10 cellular contexts compared by ENCODE assay signal in the genomic region with DNA sequence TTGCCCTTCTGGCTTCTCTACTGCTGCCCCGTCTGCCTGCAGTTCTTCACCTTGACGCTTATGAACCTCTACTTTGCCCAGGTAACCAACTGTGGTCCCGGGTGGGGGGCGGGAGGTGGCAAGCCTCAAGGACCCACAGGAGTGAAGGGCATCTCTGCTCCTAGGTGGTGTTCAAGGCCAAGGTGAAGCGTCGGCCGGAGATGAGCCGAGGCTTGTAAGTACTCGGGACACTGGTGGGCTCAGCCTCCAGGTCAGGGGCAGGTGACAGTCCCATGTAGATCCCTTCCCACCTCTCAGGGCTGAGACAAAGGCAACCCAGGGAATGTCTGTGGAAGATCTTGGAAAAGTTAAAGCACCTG. TPM values are rescaled to one million over a fixed set of nuclear protein-coding genes. Genes with fewer than 3 reads are reported as not detected.
DNase-seq lines count a peak whose midpoint lies in the region; TF ChIP-seq lines count a peak whose summit lies in the region.
"Had no signal": no experiment of that assay in that cellular context is flagged by ENCODE, and none has a peak within 500 bp of the region (broad histone marks: within the 10 kb centered on the region; RNA-seq: fewer than 3 reads in every experiment).

No MANE protein-coding gene starts in this region.

- no peak overlapping the region for H3K56ac ChIP-seq in H9 (ENCODE audit: insufficient read length, low read depth, low read length)

- H2BK12ac ChIP-seq in H9 (ENCODE audit: insufficient read length, low read depth, low read length), result no peak overlapping the region

- H4K5ac ChIP-seq in H9 (ENCODE audit: insufficient read length, low read depth, low read length), result no peak overlapping the region

- H2AFZ ChIP-seq in H9 (ENCODE audit: low read length), result no peak overlapping the region

- H3K23ac ChIP-seq in H9 (ENCODE audit: insufficient read length, low read depth, low read length), result no peak overlapping the region

- H2BK15ac ChIP-seq in H9 (ENCODE audit: low read depth, low read length), result no peak overlapping the region

- H3K23me2 ChIP-seq in H9 (ENCODE audit: insufficient read length, low read depth, low read length, poor library complexity, severe bottlenecking), result peaks cover 15% of the 10 kb centered on the region

- H3K14ac ChIP-seq in H9 (ENCODE audit: insufficient read depth, low read length), result no peak overlapping the region

- H3K27ac Mint-ChIP-seq in CD14-positive monocyte, result peak overlapping the region in 2 of 7 donors; percentile 4 to 54
- H3K27ac Mint-ChIP-seq in H9, result no peak overlapping the region; a peak in 1 of 7 replicates
- H3K27ac Mint-ChIP-seq in activated naive CD8-positive, alpha-beta T cell, result peak overlapping the region; percentile 72
- no peak overlapping the region for H3K27ac Mint-ChIP-seq in nephron progenitor cell

- no peak overlapping the region for H4K91ac ChIP-seq in H9 (ENCODE audit: insufficient read length, low read depth, low read length)

- no peak overlapping the region for H2BK20ac ChIP-seq in H9 (ENCODE audit: low read depth, low read length, poor library complexity, severe bottlenecking)

- H4K8ac ChIP-seq in H9 (replicated peaks; ENCODE audit: insufficient read length, low read depth, low read length), result no peak overlapping the region

- no peak overlapping the region for H3K18ac ChIP-seq in H9 (ENCODE audit: insufficient read length, low read depth, low read length)

- no peak overlapping the region for H2AK5ac ChIP-seq in H9 (ENCODE audit: insufficient read length, low read length)

- no peak overlapping the region for H3K27ac ChIP-seq in H9 (ENCODE audit: insufficient read length, low read depth, low read length)
- H3K27ac ChIP-seq in tibial artery, result no peak overlapping the region

- H3K4me1 Mint-ChIP-seq in CD14-positive monocyte, result peaks cover 22% of the 10 kb centered on the region
- H3K4me1 Mint-ChIP-seq in H9, result peaks cover 12 to 16% of the 10 kb centered on the region in 2 experiments
- H3K4me1 Mint-ChIP-seq in activated naive CD8-positive, alpha-beta T cell (ENCODE audit: low read depth), result peaks cover 19% of the 10 kb centered on the region
- peaks cover 19% of the 10 kb centered on the region for H3K4me1 Mint-ChIP-seq in nephron progenitor cell

- no peak overlapping the region for H2BK120ac ChIP-seq in H9 (ENCODE audit: low read depth, low read length, poor library complexity, severe bottlenecking)

- no peak overlapping the region for H2BK5ac ChIP-seq in H9 (ENCODE audit: insufficient read length, low read length)

- H3K9me3 ChIP-seq in H9 (ENCODE audit: control insufficient read depth, low read depth, low read length) (no peaks in the 10 kb centered on the region), tibial artery (no peaks in the 10 kb centered on the region)

- peak overlapping the region in 1 of 2 donors; percentile 90 for H3K4me3 ChIP-seq in tibial artery

- DNase-seq in CD14-positive monocyte (ENCODE audit: low spot score), result no peak
- no peak for DNase-seq in H9
- DNase-seq in nephron progenitor cell, result no peak
- no peak for DNase-seq in NCI-H524 (lab: John Stamatoyannopoulos, UW)
- no peak for DNase-seq in DMS53 treated with DMSO at 0.1 percent for 48 hours (lab: John Stamatoyannopoulos, UW; ENCODE audit: unreplicated experiment)
- DNase-seq in tibial artery, result no peak
- no peak for DNase-seq in OCI-M2 (lab: John Stamatoyannopoulos, UW; ENCODE audit: unreplicated experiment)
- DNase-seq: NCI-H748 treated with DMSO at 0.1 percent for 48 hours had no signal

- no peak overlapping the region for H3T11ph ChIP-seq in H9 (ENCODE audit: low read length)

- H3K9me3 Mint-ChIP-seq in CD14-positive monocyte, result peaks cover 0 to 3% (median 2%) of the 10 kb centered on the region in 7 donors
- no peaks in the 10 kb centered on the region; a peak in 2 of 5 replicates for H3K9me3 Mint-ChIP-seq in H9
- H3K9me3 Mint-ChIP-seq in activated naive CD8-positive, alpha-beta T cell (ENCODE audit: low read depth), result no peaks in the 10 kb centered on the region
- H3K9me3 Mint-ChIP-seq in nephron progenitor cell, result no peaks in the 10 kb centered on the region

- no peaks in the 10 kb centered on the region for H3K4me1 ChIP-seq in H9 (ENCODE audit: insufficient read depth, low read length)
- H3K4me1 ChIP-seq in tibial artery, result peaks cover 0 to 41% (median 35%) of the 10 kb centered on the region in 4 donors

- intact Hi-C loops in CD14-positive monocyte (cut with micrococcal nuclease) (loop anchor here in 1 of 2 donors (5.0 kb wide), 1 partner anchor 34 kb away; the partner anchor contains the start of gene PLCB3), tibial artery (cut with DNase I; ENCODE audit: low total_unique reads) (no loop called here)

- no peaks in the 10 kb centered on the region for H4K20me1 ChIP-seq in H9 (ENCODE audit: control insufficient read depth, insufficient read depth, insufficient read length)

- WGBS in H9 (ENCODE audit: extremely low coverage, insufficient read length, low lambda C conversion rate), result no CpG with 5 or more reads among the region's 9 CpGs

- H3K36me3 Mint-ChIP-seq in CD14-positive monocyte (peaks cover 9 to 16% of the 10 kb centered on the region in 2 donors), H9 (ENCODE audit: insufficient read depth in 1 of 3, low read depth in 3 of 3) (peaks cover 2 to 9% (median 6%) of the 10 kb centered on the region in 3 experiments), nephron progenitor cell (ENCODE audit: low read depth) (peaks cover 5% of the 10 kb centered on the region)
- H3K36me3 Mint-ChIP-seq in activated naive CD8-positive, alpha-beta T cell, result no peaks in the 10 kb centered on the region

- peak overlapping the region; percentile 65 to 66 for H3K4me3 Mint-ChIP-seq in CD14-positive monocyte
- H3K4me3 Mint-ChIP-seq in H9, result peak overlapping the region; percentile 79 to 82
- H3K4me3 Mint-ChIP-seq in activated naive CD8-positive, alpha-beta T cell, result peak overlapping the region; percentile 78
- H3K4me3 Mint-ChIP-seq in nephron progenitor cell, result peak overlapping the region; percentile 82

- H3K27me3 ChIP-seq in H9 (ENCODE audit: insufficient read depth, low read length) (peaks cover 16% of the 10 kb centered on the region; the same call in 1 of the 2 replicates), tibial artery (peaks cover 0 to 36% of the 10 kb centered on the region in 2 donors)

- TF ChIP-seq CTCF in CD14-positive monocyte (IDR thresholded peaks at IDR 0.05) (no peak), H9 (conservative IDR thresholded peaks at IDR 0.05) (no peak), nephron progenitor cell (IDR thresholded peaks at IDR 0.05) (no peak), tibial artery (IDR thresholded peaks at IDR 0.05) (no peak)

- H3K79me2 ChIP-seq in H9 (ENCODE audit: insufficient read depth, low read length), result no peaks in the 10 kb centered on the region

- no peak overlapping the region for H3K4ac ChIP-seq in H9 (ENCODE audit: low read depth, low read length)

- no peak overlapping the region for H3K4me2 ChIP-seq in H9 (ENCODE audit: insufficient read depth, insufficient read length, low read length)

- H3K27me3 Mint-ChIP-seq in CD14-positive monocyte (ENCODE audit: low read depth in 3 of 3) (peaks cover 19 to 31% (median 20%) of the 10 kb centered on the region in 3 donors), H9 (ENCODE audit: low read depth) (peaks cover 33% of the 10 kb centered on the region), nephron progenitor cell (ENCODE audit: low read depth, poor library complexity) (peaks cover 30% of the 10 kb centered on the region)
- H3K27me3 Mint-ChIP-seq in activated naive CD8-positive, alpha-beta T cell, result peaks cover 5% of the 10 kb centered on the region

- H3K36me3 ChIP-seq in tibial artery, result peaks cover 0 to 12% (median 6%) of the 10 kb centered on the region in 3 donors

- no peaks in the 10 kb centered on the region for H3K79me1 ChIP-seq in H9 (ENCODE audit: insufficient read depth, low read depth, low read length, poor library complexity, severe bottlenecking)

- H3K9ac ChIP-seq in H9 (ENCODE audit: extremely low read depth, insufficient read length, low read length), result no peak overlapping the region

RNA-seq across cellular contexts. Expression of gene GPR137, which starts 1.1 kb away (rescaled TPM):
- 1 to 10 TPM; 7.8 to 9.3 TPM for polyA plus RNA-seq in CD14-positive monocyte
- 39.6 and 49.7 TPM in 2 replicates for total RNA-seq in H9 (2021)

RNA-seq across cellular contexts. Expression of gene BAD, which starts 2.3 kb away (rescaled TPM):
- polyA plus RNA-seq in CD14-positive monocyte, result 10 to 100 TPM; 48.7 to 63.2 TPM
- total RNA-seq in H9 (2021), result 23.3 and 25.0 TPM in 2 replicates

RNA-seq across cellular contexts. Expression of gene KCNK4, which starts 4.3 kb away (rescaled TPM):
- not detected for polyA plus RNA-seq in CD14-positive monocyte
- 0.28 and 0.31 TPM in 2 replicates for total RNA-seq in H9 (2021)
- total RNA-seq: esophagus mucosa had no signal

RNA-seq across cellular contexts. Expression of gene CATSPERZ, which starts 13.4 kb away (rescaled TPM):
- polyA plus RNA-seq in CD14-positive monocyte, result not detected
- total RNA-seq in H9 (2021), result 0.92 and 1.3 TPM in 2 replicates

RNA-seq across cellular contexts. Expression of gene ESRRA, which starts 18.5 kb away (rescaled TPM):
- 10 to 100 TPM; 15.3 to 18.3 TPM for polyA plus RNA-seq in CD14-positive monocyte
- total RNA-seq in H9 (2021), result 42.3 and 44.0 TPM in 2 replicates
